16 cellular contexts compared by ENCODE assay signal in genomic region chr2:160309585-160309984, GRCh38.
DNase-seq lines count a peak whose midpoint lies in the region; ATAC-seq and TF ChIP-seq lines count a peak whose summit lies in the region.
"Had no signal": no experiment of that assay in that cellular context is flagged by ENCODE, and none has a peak within 500 bp of the region (broad histone marks: within the 10 kb centered on the region; RNA-seq: fewer than 3 reads in every experiment).

No MANE protein-coding gene starts in this region.

- H3K9me3 ChIP-seq in right atrium auricular region (no peaks in the 10 kb centered on the region), gastroesophageal sphincter (no peaks in the 10 kb centered on the region)
- H3K9me3 ChIP-seq: lower lobe of right lung, upper lobe of left lung had no signal

- H3K36me3 ChIP-seq in right atrium auricular region (peaks cover 15% of the 10 kb centered on the region), gastroesophageal sphincter (peaks cover 0 to 17% of the 10 kb centered on the region in 2 donors)

- TF ChIP-seq CTCF in right atrium auricular region (IDR thresholded peaks at IDR 0.05) (no peak), gastroesophageal sphincter (IDR thresholded peaks at IDR 0.05) (no peak)

- peaks cover 79% of the 10 kb centered on the region for H3K36me3 Mint-ChIP-seq in activated T-helper 17 cell treated with anti-CD3 and anti-CD28 coated beads, Interleukin-2, amount 50 U/mL, for 72 hours (ENCODE audit: low read depth)
- H3K36me3 Mint-ChIP-seq in immature natural killer cell = peaks cover 0 to 17% (median 7%) of the 10 kb centered on the region in 3 donors
- peaks cover 46% of the 10 kb centered on the region for H3K36me3 Mint-ChIP-seq in stimulated activated effector memory CD8-positive, alpha-beta T cell treated with anti-CD3 and anti-CD28 coated beads, Interleukin-12 subunit alpha, Interleukin-12 subunit beta, amount 100 ng/mL, for 72 hours

- no peaks in the 10 kb centered on the region for H3K27me3 Mint-ChIP-seq in activated T-helper 17 cell treated with anti-CD3 and anti-CD28 coated beads, Interleukin-2, amount 50 U/mL, for 72 hours
- H3K27me3 Mint-ChIP-seq in immature natural killer cell (ENCODE audit: low read depth in 3 of 3) = peaks cover 0 to 8% (median 3%) of the 10 kb centered on the region in 3 donors

- H3K4me1 Mint-ChIP-seq in activated T-helper 17 cell treated with anti-CD3 and anti-CD28 coated beads, Interleukin-2, amount 50 U/mL, for 72 hours = peaks cover 2% of the 10 kb centered on the region
- peaks cover 29 to 82% of the 10 kb centered on the region in 2 donors for H3K4me1 Mint-ChIP-seq in immature natural killer cell
- H3K4me1 Mint-ChIP-seq in stimulated activated effector memory CD8-positive, alpha-beta T cell treated with anti-CD3 and anti-CD28 coated beads, Interleukin-12 subunit alpha, Interleukin-12 subunit beta, amount 100 ng/mL, for 72 hours = peaks cover 13% of the 10 kb centered on the region

- DNase-seq in right atrium auricular region (ENCODE audit: low spot score) (no peak), cardiac septum (ENCODE audit: low spot score) (no peak), immature natural killer cell (no peak)
- no peak for DNase-seq in stimulated activated effector memory CD8-positive, alpha-beta T cell treated with anti-CD3 and anti-CD28 coated beads, Interleukin-12 subunit alpha, Interleukin-12 subunit beta, amount 100 ng/mL, for 72 hours (ENCODE audit: low spot score in 2 of 2)
- DNase-seq: activated CD4-positive, alpha-beta T cell treated with anti-CD3 and anti-CD28 coated beads, Interleukin-2, amount 50 U/mL, for 48 hours; DMS153; hypothalamus; lower lobe of right lung; NCI-H1105 treated with DMSO at 0.1 percent for 48 hours; upper lobe of left lung had no signal

- TF ChIP-seq EP300 in gastroesophageal sphincter (IDR thresholded peaks at IDR 0.05) = no peak

- peak overlapping the region; percentile 23 to 49 for H3K27ac ChIP-seq in right atrium auricular region
- no peak overlapping the region for H3K27ac ChIP-seq in gastroesophageal sphincter
- H3K27ac ChIP-seq: lower lobe of right lung had no signal

- H3K4me3 ChIP-seq in right atrium auricular region = no peak overlapping the region
- H3K4me3 ChIP-seq in gastroesophageal sphincter = no peak overlapping the region
- H3K4me3 ChIP-seq: lower lobe of right lung, upper lobe of left lung had no signal

- intact Hi-C loops in cardiac septum (cut with DNase I) = no loop called here

- no peaks in the 10 kb centered on the region for H3K9me3 Mint-ChIP-seq in activated T-helper 17 cell treated with anti-CD3 and anti-CD28 coated beads, Interleukin-2, amount 50 U/mL, for 72 hours
- H3K9me3 Mint-ChIP-seq in immature natural killer cell = no peaks in the 10 kb centered on the region
- H3K9me3 Mint-ChIP-seq in stimulated activated effector memory CD8-positive, alpha-beta T cell treated with anti-CD3 and anti-CD28 coated beads, Interleukin-12 subunit alpha, Interleukin-12 subunit beta, amount 100 ng/mL, for 72 hours = no peaks in the 10 kb centered on the region
- H3K9me3 Mint-ChIP-seq: activated T-helper 2 cell treated with anti-CD3 and anti-CD28 coated beads, Interferon-gamma antibody, Interleukin-2, Interleukin-4, amounts not matched to agents 10 μg/mL and 5 μg/mL and 100 μg/mL, durations not matched to agents 14 hours and 24 hours and 36 hours had no signal

- peak overlapping the region; percentile 8 for H3K27ac Mint-ChIP-seq in activated T-helper 17 cell treated with anti-CD3 and anti-CD28 coated beads, Interleukin-2, amount 50 U/mL, for 72 hours
- H3K27ac Mint-ChIP-seq in immature natural killer cell = peak overlapping the region in 5 of 6 donors; percentile 35 to 72 (median 51)
- H3K27ac Mint-ChIP-seq in stimulated activated effector memory CD8-positive, alpha-beta T cell treated with anti-CD3 and anti-CD28 coated beads, Interleukin-12 subunit alpha, Interleukin-12 subunit beta, amount 100 ng/mL, for 72 hours = peak overlapping the region; percentile 35
- H3K27ac Mint-ChIP-seq: activated T-helper 2 cell treated with anti-CD3 and anti-CD28 coated beads, Interferon-gamma antibody, Interleukin-2, Interleukin-4, amounts not matched to agents 10 μg/mL and 5 μg/mL and 100 μg/mL, durations not matched to agents 14 hours and 24 hours and 36 hours had no signal

- H3K4me3 Mint-ChIP-seq in activated T-helper 17 cell treated with anti-CD3 and anti-CD28 coated beads, Interleukin-2, amount 50 U/mL, for 72 hours = no peak overlapping the region
- no peak overlapping the region for H3K4me3 Mint-ChIP-seq in immature natural killer cell
- H3K4me3 Mint-ChIP-seq in stimulated activated effector memory CD8-positive, alpha-beta T cell treated with anti-CD3 and anti-CD28 coated beads, Interleukin-12 subunit alpha, Interleukin-12 subunit beta, amount 100 ng/mL, for 72 hours = no peak overlapping the region

- H3K27me3 ChIP-seq in right atrium auricular region (no peaks in the 10 kb centered on the region), gastroesophageal sphincter (no peaks in the 10 kb centered on the region)
- H3K27me3 ChIP-seq: upper lobe of left lung had no signal

- H3K4me1 ChIP-seq in right atrium auricular region = peaks cover 0 to 46% of the 10 kb centered on the region in 2 donors
- peaks cover 6 to 64% (median 15%) of the 10 kb centered on the region in 3 donors for H3K4me1 ChIP-seq in gastroesophageal sphincter

- ATAC-seq in activated T-helper 17 cell treated with anti-CD3 and anti-CD28 coated beads, Interleukin-2, amount 50 U/mL, for 72 hours (replicated peaks) = no peak
- ATAC-seq in stimulated activated effector memory CD8-positive, alpha-beta T cell treated with anti-CD3 and anti-CD28 coated beads, Interleukin-12 subunit alpha, Interleukin-12 subunit beta, amount 100 ng/mL, for 72 hours = no peak
- no peak for ATAC-seq in GM18517 (IDR thresholded peaks at IDR 0.05; ENCODE audit: unreplicated experiment)
- ATAC-seq in GM21576 (IDR thresholded peaks at IDR 0.05; ENCODE audit: unreplicated experiment) = no peak
- no peak for ATAC-seq in gastroesophageal sphincter
- ATAC-seq: Panc1 had no signal

- TF ChIP-seq POLR2A in gastroesophageal sphincter (IDR thresholded peaks at IDR 0.05) = no peak

Comparison
In these comparisons a context has a peak if more than half of its experiments do, and no peak if none do; other contexts are left out.
1. H3K27ac ChIP-seq: peak in right atrium auricular region (2 of 2); none in gastroesophageal sphincter (0 of 4).
2. Peak in every context shown above with its lines, with median percentiles within 50 percentile points of each other: H3K27ac Mint-ChIP-seq.